9 cellular contexts compared by ENCODE assay signal in genomic region chr16:2671741-2672140, GRCh38. TPM values are rescaled to one million over a fixed set of nuclear protein-coding genes. Genes with fewer than 3 reads are reported as not detected.
DNase-seq lines count a peak whose midpoint lies in the region; ATAC-seq and TF ChIP-seq lines count a peak whose summit lies in the region.
"Had no signal": no experiment of that assay in that cellular context is flagged by ENCODE, and none has a peak within 500 bp of the region (broad histone marks: within the 10 kb centered on the region; RNA-seq: fewer than 3 reads in every experiment).

No MANE protein-coding gene starts in this region.

- no peak for DNase-seq in activated naive CD4-positive, alpha-beta T cell treated with anti-CD3 and anti-CD28 coated beads, Interleukin-2, amount 10 ng/mL, durations not matched to agents 7 days and 5 days
- no peak for DNase-seq in activated naive CD4-positive, alpha-beta T cell (lab: John Stamatoyannopoulos, UW)
- DNase-seq in activated T-cell treated with anti-CD3 and anti-CD28 coated beads, Interleukin-2, amount 50 U/mL, for 4 hours, result no peak
- DNase-seq in immature natural killer cell (no peak), suprapubic skin (ENCODE audit: low spot score in 2 of 2) (no peak), foreskin melanocyte (no peak), kidney glomerular epithelial cell (lab: John Stamatoyannopoulos, UW) (no peak), hepatic stellate cell (ENCODE audit: low spot score) (no peak)
- DNase-seq: NCI-H1092 had no signal

- peak overlapping the region; percentile 70 for H3K4me3 ChIP-seq in suprapubic skin

- no peak for TF ChIP-seq EP300 in suprapubic skin (IDR thresholded peaks at IDR 0.05)

- H3K9me3 ChIP-seq in suprapubic skin, result no peaks in the 10 kb centered on the region

- no peaks in the 10 kb centered on the region for H3K27me3 ChIP-seq in suprapubic skin

- peaks cover 41% of the 10 kb centered on the region for H3K4me1 Mint-ChIP-seq in activated naive CD4-positive, alpha-beta T cell treated with anti-CD3 and anti-CD28 coated beads, Interleukin-2, amount 10 ng/mL, durations not matched to agents 7 days and 5 days
- peaks cover 24% of the 10 kb centered on the region for H3K4me1 Mint-ChIP-seq in activated T-cell treated with anti-CD3 and anti-CD28 coated beads, Interleukin-2, amount 50 U/mL, for 4 hours (ENCODE audit: low read depth)
- H3K4me1 Mint-ChIP-seq in immature natural killer cell, result peaks cover 29 to 30% of the 10 kb centered on the region in 2 donors

- TF ChIP-seq CTCF in suprapubic skin (IDR thresholded peaks at IDR 0.05), result no peak

- peaks cover 8% of the 10 kb centered on the region for H3K36me3 ChIP-seq in suprapubic skin

- no peaks in the 10 kb centered on the region for H3K27me3 Mint-ChIP-seq in activated naive CD4-positive, alpha-beta T cell treated with anti-CD3 and anti-CD28 coated beads, Interleukin-2, amount 10 ng/mL, durations not matched to agents 7 days and 5 days
- no peaks in the 10 kb centered on the region for H3K27me3 Mint-ChIP-seq in activated T-cell treated with anti-CD3 and anti-CD28 coated beads, Interleukin-2, amount 50 U/mL, for 4 hours (ENCODE audit: low read depth)
- peaks cover 0 to 5% (median 1%) of the 10 kb centered on the region in 3 donors for H3K27me3 Mint-ChIP-seq in immature natural killer cell (ENCODE audit: low read depth in 3 of 3)

- CTCF ChIA-PET in activated naive CD4-positive, alpha-beta T cell treated with anti-CD3 and anti-CD28 coated beads, Interleukin-2, amount 10 ng/mL, durations not matched to agents 7 days and 5 days (lab: Charles Lee), result no interaction called here

- no peak for ATAC-seq in activated T-cell treated with anti-CD3 and anti-CD28 coated beads, Interleukin-2, amount 50 U/mL, for 4 hours

- peaks cover 16% of the 10 kb centered on the region for H3K36me3 Mint-ChIP-seq in activated naive CD4-positive, alpha-beta T cell treated with anti-CD3 and anti-CD28 coated beads, Interleukin-2, amount 10 ng/mL, durations not matched to agents 7 days and 5 days
- H3K36me3 Mint-ChIP-seq in activated T-cell treated with anti-CD3 and anti-CD28 coated beads, Interleukin-2, amount 50 U/mL, for 4 hours (ENCODE audit: insufficient read depth), result peaks cover 20% of the 10 kb centered on the region
- peaks cover 4 to 18% (median 11%) of the 10 kb centered on the region in 3 donors for H3K36me3 Mint-ChIP-seq in immature natural killer cell

- no peak for TF ChIP-seq POLR2A in suprapubic skin (IDR thresholded peaks at IDR 0.05)

- no peaks in the 10 kb centered on the region for H3K9me3 Mint-ChIP-seq in activated naive CD4-positive, alpha-beta T cell treated with anti-CD3 and anti-CD28 coated beads, Interleukin-2, amount 10 ng/mL, durations not matched to agents 7 days and 5 days
- no peaks in the 10 kb centered on the region for H3K9me3 Mint-ChIP-seq in activated T-cell treated with anti-CD3 and anti-CD28 coated beads, Interleukin-2, amount 50 U/mL, for 4 hours
- H3K9me3 Mint-ChIP-seq in immature natural killer cell, result no peaks in the 10 kb centered on the region

- 82% methylated on average over 13 of the region's 13 CpGs for WGBS in suprapubic skin

- no peak overlapping the region for H3K27ac ChIP-seq in suprapubic skin

- peaks cover 40% of the 10 kb centered on the region for H3K4me1 ChIP-seq in suprapubic skin

- H3K4me3 Mint-ChIP-seq in activated naive CD4-positive, alpha-beta T cell treated with anti-CD3 and anti-CD28 coated beads, Interleukin-2, amount 10 ng/mL, durations not matched to agents 7 days and 5 days, result peak overlapping the region; percentile 80
- peak overlapping the region; percentile 84 for H3K4me3 Mint-ChIP-seq in activated T-cell treated with anti-CD3 and anti-CD28 coated beads, Interleukin-2, amount 50 U/mL, for 4 hours
- peak overlapping the region in 4 of 5 donors; percentile 79 to 87 (median 80) for H3K4me3 Mint-ChIP-seq in immature natural killer cell

- H3K27ac Mint-ChIP-seq in activated naive CD4-positive, alpha-beta T cell treated with anti-CD3 and anti-CD28 coated beads, Interleukin-2, amount 10 ng/mL, durations not matched to agents 7 days and 5 days, result no peak overlapping the region
- H3K27ac Mint-ChIP-seq in immature natural killer cell, result peak overlapping the region in 1 of 6 donors; percentile 23

RNA-seq across cellular contexts. Expression of gene KCTD5, which starts 10.6 kb away (rescaled TPM):
- total RNA-seq in activated T-cell treated with anti-CD3 and anti-CD28 coated beads, Interleukin-2, amount 50 U/mL, for 4 hours, result 10 to 100 TPM; 38.7 to 56.1 (median 42.0) TPM
- polyA plus RNA-seq in immature natural killer cell, result 10 to 100 TPM; 22.2 to 38.9 (median 25.9) TPM
- 10 to 100 TPM; 46.3 to 84.4 (median 53.0) TPM for total RNA-seq in suprapubic skin

RNA-seq across cellular contexts. Expression of gene PRSS27, which starts 48.3 kb away (rescaled TPM):
- 1 to 10 TPM in 1 of 3 donors, under 1 TPM in 2; 0.76 to 1.2 (median 0.84) TPM for total RNA-seq in activated T-cell treated with anti-CD3 and anti-CD28 coated beads, Interleukin-2, amount 50 U/mL, for 4 hours
- under 1 TPM in 1 of 3 donors, not detected in 2; 0.18 TPM for polyA plus RNA-seq in immature natural killer cell
- 1 to 10 TPM; 1.6 to 9.5 (median 5.6) TPM for total RNA-seq in suprapubic skin
